Comparison of ENCODE assay signal across 18 cellular contexts in genomic region chr10:58260334-58260733, GRCh38.
"Had no signal": no experiment of that assay in that cellular context is flagged by ENCODE, and none has a peak within 500 bp of the region (broad histone marks: within the 10 kb centered on the region; RNA-seq: fewer than 3 reads in every experiment).

No MANE protein-coding gene starts in this region.

- DNase-seq: Karpas-422, KG1, MM.1S, NCI-H1092 treated with DMSO at 0.1 percent for 48 hours, NCI-H1436, NCI-H187, NCI-H2029, NCI-H2081 treated with DMSO at 0.1 percent for 48 hours, NCI-H2171, NCI-H226, NCI-H446, NCI-H510A, NCI-H524 treated with DMSO at 0.1 percent for 48 hours, NCI-H69, NCI-H774, Right ventricle myocardium superior, RPMI8226, SIG-M5 had no signal
